Comparison of ENCODE assay signal across 20 cellular contexts in genomic region chr11:116065986-116066385, GRCh38.
DNase-seq lines count a peak whose midpoint lies in the region; ATAC-seq and TF ChIP-seq lines count a peak whose summit lies in the region.
"Had no signal": no experiment of that assay in that cellular context is flagged by ENCODE, and none has a peak within 500 bp of the region (broad histone marks: within the 10 kb centered on the region; RNA-seq: fewer than 3 reads in every experiment).

No MANE protein-coding gene starts in this region.

- no peaks in the 10 kb centered on the region for H3K9me3 ChIP-seq in MM.1S (replicated peaks; ENCODE audit: insufficient read depth, low read length)
- H3K9me3 ChIP-seq: body of pancreas, colonic mucosa, heart right ventricle, spleen had no signal

- no peaks in the 10 kb centered on the region for H3F3A ChIP-seq in MM.1S (ENCODE audit: insufficient read depth, low read length)

- no peaks in the 10 kb centered on the region for H3K36me3 ChIP-seq in MM.1S (replicated peaks; ENCODE audit: insufficient read depth, low read length)
- H3K36me3 ChIP-seq: colonic mucosa, heart right ventricle, spleen had no signal

- H4K20me1 ChIP-seq in MM.1S (ENCODE audit: insufficient read depth, low read length) = no peaks in the 10 kb centered on the region

- intact Hi-C loops in dorsolateral prefrontal cortex (cut with DNase I) (no loop called here), posterior vena cava (cut with DNase I) (no loop called here)

- H3K4me1 ChIP-seq in MM.1S (ENCODE audit: low read length) = no peaks in the 10 kb centered on the region; the same call in 1 of the 2 replicates
- H3K4me1 ChIP-seq: body of pancreas, colonic mucosa had no signal

- ATAC-seq in GM19351 (IDR thresholded peaks at IDR 0.05; ENCODE audit: unreplicated experiment) = peak; percentile 64
- ATAC-seq: activated CD4-positive, CD25-positive, alpha-beta regulatory T cell treated with anti-CD3 and anti-CD28 coated beads, Interleukin-2, amount 50 U/mL, for 24 hours; body of pancreas; heart right ventricle; Panc1 had no signal

- H3K79me2 ChIP-seq in MM.1S (ENCODE audit: low read length) = no peaks in the 10 kb centered on the region

- no peak overlapping the region for H3K9ac ChIP-seq in MM.1S (ENCODE audit: low read length)

- TF ChIP-seq CTCF in MM.1S (IDR thresholded peaks at IDR 0.05; ENCODE audit: low read length) (no peak), dorsolateral prefrontal cortex (IDR thresholded peaks at IDR 0.05 in 54 of 56, conservative IDR thresholded peaks at IDR 0.05 in 2 of 56; ENCODE audit: low read depth in 1 of 56, partially characterized antibody in 56 of 56) (no peak)

- DNase-seq in Daoy (ENCODE audit: low read depth) (peak; percentile 17), MM.1S (peak; percentile 33), dorsolateral prefrontal cortex (peak in 2 of 10 donors; percentile 35 to 55), posterior vena cava (ENCODE audit: low spot score) (no peak), NCI-H1092 treated with DMSO at 0.1 percent for 48 hours (lab: John Stamatoyannopoulos, UW) (no peak)
- DNase-seq in activated CD4-positive, alpha-beta T cell treated with anti-CD3 and anti-CD28 coated beads for 4 hours = no peak
- DNase-seq in central memory CD4-positive, alpha-beta T cell = no peak
- DNase-seq: activated naive CD8-positive, alpha-beta T cell treated with anti-CD3 and anti-CD28 coated beads for 36 hours; body of pancreas; colonic mucosa; heart right ventricle; immature natural killer cell; KG1; NCI-H526 treated with DMSO at 0.1 percent for 48 hours; spleen; stimulated activated CD4-positive, alpha-beta T cell treated with anti-CD3 and anti-CD28 coated beads, Interleukin-4, amount 100 ng/mL, for 4 hours; T-helper 9 cell had no signal

- H3K27ac ChIP-seq in MM.1S (ENCODE audit: low read length) = no peak overlapping the region
- peak overlapping the region in 30 of 59 donors; percentile 2 to 76 (median 51) for H3K27ac ChIP-seq in dorsolateral prefrontal cortex
- H3K27ac ChIP-seq: body of pancreas, colonic mucosa, heart right ventricle, spleen had no signal

- H3K9me2 ChIP-seq in MM.1S (replicated peaks; ENCODE audit: insufficient read depth, low read length) = no peaks in the 10 kb centered on the region

- H3K4me3 ChIP-seq in MM.1S (ENCODE audit: low read length) (no peak overlapping the region), dorsolateral prefrontal cortex (no peak overlapping the region)
- H3K4me3 ChIP-seq: body of pancreas, colonic mucosa, heart right ventricle, spleen had no signal

- H2AFZ ChIP-seq in MM.1S (ENCODE audit: low read length) = no peak overlapping the region

- H3K27me3 ChIP-seq in MM.1S (replicated peaks; ENCODE audit: insufficient read depth, low read length) (no peaks in the 10 kb centered on the region), dorsolateral prefrontal cortex (no peaks in the 10 kb centered on the region)
- H3K27me3 ChIP-seq: body of pancreas, colonic mucosa had no signal

- H3K4me2 ChIP-seq in MM.1S (ENCODE audit: low read depth, low read length) = no peak overlapping the region

Comparison
In these comparisons a context has a peak if more than half of its experiments do, and no peak if none do; other contexts are left out.
1. DNase-seq: peak in Daoy (single experiment) and MM.1S (single experiment); none in activated CD4-positive, alpha-beta T cell treated with anti-CD3 and anti-CD28 coated beads for 4 hours (0 of 2), posterior vena cava (single experiment), NCI-H1092 treated with DMSO at 0.1 percent for 48 hours (single experiment) and central memory CD4-positive, alpha-beta T cell (single experiment).